Comparison of ENCODE assay signal across 23 cellular contexts in the genomic region with DNA sequence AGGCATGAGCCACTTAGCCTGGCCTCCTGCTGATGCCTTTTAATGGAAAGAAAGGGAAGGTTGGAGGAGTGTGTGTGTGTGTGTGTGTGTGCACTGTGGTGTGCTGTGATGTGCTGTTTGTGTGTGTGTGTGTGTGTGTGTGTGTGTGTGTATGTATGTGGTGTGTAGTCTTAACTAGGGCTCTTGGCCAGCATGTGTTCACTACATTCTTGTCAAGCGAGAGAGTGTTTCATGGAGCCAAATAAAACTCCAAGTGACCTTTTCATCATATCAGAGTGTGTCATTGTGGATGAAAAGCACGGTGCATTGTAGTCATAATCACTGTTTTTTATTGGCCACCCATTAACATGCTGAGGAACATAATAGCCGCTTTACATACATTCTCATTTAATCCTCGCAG. TPM values are rescaled to one million over a fixed set of nuclear protein-coding genes. Genes with fewer than 3 reads are reported as not detected.
DNase-seq lines count a peak whose midpoint lies in the region; TF ChIP-seq lines count a peak whose summit lies in the region.
"Had no signal": no experiment of that assay in that cellular context is flagged by ENCODE, and none has a peak within 500 bp of the region (broad histone marks: within the 10 kb centered on the region; RNA-seq: fewer than 3 reads in every experiment).

No MANE protein-coding gene starts in this region.

- H3K79me2 ChIP-seq in trophoblast cell (ENCODE audit: control insufficient read depth, insufficient read depth, low read length, poor library complexity) = no peaks in the 10 kb centered on the region
- H3K79me2 ChIP-seq: hepatocyte had no signal

- H3K36me3 ChIP-seq in HEK293 (ENCODE audit: control insufficient read depth in 2 of 2, insufficient read depth in 1 of 2, low read length in 2 of 2) (no peaks in the 10 kb centered on the region), trophoblast cell (ENCODE audit: control insufficient read depth in 1 of 2, insufficient read depth in 2 of 2, low read length in 2 of 2) (no peaks in the 10 kb centered on the region), ascending aorta (no peaks in the 10 kb centered on the region)

- H4K8ac ChIP-seq in trophoblast cell (ENCODE audit: low read depth, low read length) = no peak overlapping the region

- in situ Hi-C loops in SK-MEL-5 (cut with HindIII; ENCODE audit: low pct_unique_long_range_greater_than_20kb, low sequenced_read_pairs) = no loop called here

- DNase-seq in SK-MEL-5 (ENCODE audit: low read depth, low spot score) = peak; percentile 15
- DNase-seq in fibroblast of gingiva (ENCODE audit: low read depth) = peak; percentile 17
- DNase-seq in trophoblast cell = no peak
- no peak for DNase-seq in ascending aorta (ENCODE audit: low spot score in 2 of 2)
- no peak for DNase-seq in stimulated activated CD8-positive, alpha-beta memory T cell treated with anti-CD3 and anti-CD28 coated beads, Interleukin-4, amount 100 ng/mL, for 48 hours
- no peak for DNase-seq in nucleus accumbens (lab: John Stamatoyannopoulos, UW)
- DNase-seq: activated CD4-positive, alpha-beta T cell treated with anti-CD3 and anti-CD28 coated beads for 48 hours; activated naive CD4-positive, alpha-beta T cell treated with Interleukin-2 at 50 U/mL for 16 hours; activated T-cell treated with anti-CD3 and anti-CD28 coated beads, Interleukin-2, amount 50 U/mL, for 4 hours; amygdala; CD4-positive, alpha-beta memory T cell; KG1; midbrain; naive thymus-derived CD8-positive, alpha-beta T cell; NCI-H1436 treated with DMSO at 0.1 percent for 48 hours; NCI-H510A treated with DMSO at 0.1 percent for 48 hours; SK-N-SH; stimulated activated CD4-positive, alpha-beta T cell treated with anti-CD3 and anti-CD28 coated beads, Interleukin-4, amount 100 ng/mL, for 1 hour; stimulated activated naive B cell treated with anti-CD40 and anti-IgM and Interleukin-4, amounts not matched to agents 10 μg/mL and 1 μg/mL and 100 μg/mL, for 72 hours had no signal

- H4K91ac ChIP-seq in trophoblast cell (ENCODE audit: low read depth, low read length) = no peak overlapping the region

- H3K18ac ChIP-seq in trophoblast cell (ENCODE audit: low read length) = no peak overlapping the region

- POLR2A ChIA-PET in HEK293 (lab: Yijun Ruan, JAX) = no interaction called here

- H3K4me3 ChIP-seq in HEK293 (ENCODE audit: low read depth, low read length) (no peak overlapping the region), trophoblast cell (ENCODE audit: low read depth, low read length) (no peak overlapping the region), ascending aorta (no peak overlapping the region)
- H3K4me3 ChIP-seq: hepatocyte had no signal

- H3K4ac ChIP-seq in trophoblast cell (ENCODE audit: low read depth, low read length) = no peak overlapping the region

- intact Hi-C loops in ascending aorta (cut with DNase I) = no loop called here

- TF ChIP-seq CTCF in HEK293 (tag by site-specific recombination; IDR thresholded peaks at IDR 0.05) (no peak), ascending aorta (IDR thresholded peaks at IDR 0.05) (no peak)

- no peak overlapping the region for H3K27ac ChIP-seq in HEK293 (ENCODE audit: extremely low read depth, low read depth, low read length)
- H3K27ac ChIP-seq in trophoblast cell (ENCODE audit: low read depth, low read length) = no peak overlapping the region
- no peak overlapping the region for H3K27ac ChIP-seq in ascending aorta
- H3K27ac ChIP-seq: foreskin keratinocyte, hepatocyte, VCaP had no signal

- H2AK5ac ChIP-seq in trophoblast cell (ENCODE audit: low read length) = no peak overlapping the region

- H4K12ac ChIP-seq in trophoblast cell (ENCODE audit: low read depth, low read length) = no peak overlapping the region

- peak overlapping the region; percentile 6 for H3K14ac ChIP-seq in trophoblast cell (ENCODE audit: low read length)

- H2BK120ac ChIP-seq in trophoblast cell (ENCODE audit: insufficient read depth, low read length, poor library complexity) = no peak overlapping the region

- H3K4me1 ChIP-seq in HEK293 (ENCODE audit: control insufficient read depth, insufficient read depth, low read length) = no peaks in the 10 kb centered on the region
- H3K4me1 ChIP-seq in trophoblast cell (ENCODE audit: control insufficient read depth in 1 of 2, insufficient read depth in 2 of 2, low read length in 2 of 2) = no peaks in the 10 kb centered on the region
- peaks cover 0 to 6% of the 10 kb centered on the region in 2 donors for H3K4me1 ChIP-seq in ascending aorta

- H2BK5ac ChIP-seq in trophoblast cell (ENCODE audit: low read depth, low read length, poor library complexity) = no peak overlapping the region

- H3K4me2 ChIP-seq in trophoblast cell (ENCODE audit: low read length) = no peak overlapping the region
- H3K4me2 ChIP-seq: hepatocyte, SK-N-SH had no signal

- no peak overlapping the region for H2BK12ac ChIP-seq in trophoblast cell (ENCODE audit: low read length)

- H3K79me1 ChIP-seq in trophoblast cell (ENCODE audit: low read length) = no peaks in the 10 kb centered on the region

- no peak overlapping the region for H3K23ac ChIP-seq in trophoblast cell (ENCODE audit: low read length)

- no CpG with 5 or more reads among the region's 4 CpGs for WGBS in trophoblast cell (ENCODE audit: extremely low coverage, insufficient coverage, insufficient read length)

- H2AFZ ChIP-seq in trophoblast cell (ENCODE audit: insufficient read depth, low read length, poor library complexity) = no peak overlapping the region
- H2AFZ ChIP-seq: hepatocyte had no signal

- H3K27me3 ChIP-seq in trophoblast cell (ENCODE audit: insufficient read depth, low read length) = no peaks in the 10 kb centered on the region
- no peaks in the 10 kb centered on the region for H3K27me3 ChIP-seq in ascending aorta
- H3K27me3 ChIP-seq: foreskin keratinocyte, hepatocyte had no signal

- H3K9ac ChIP-seq in trophoblast cell (ENCODE audit: low read length) = no peak overlapping the region
- H3K9ac ChIP-seq: SK-N-SH had no signal

- CTCF ChIA-PET in HEK293 (lab: Yijun Ruan, JAX) = interaction anchor here (1.7 kb wide), 1 partner anchor 29 kb away, joined by 8 read pairs; no protein-coding TSS in a partner anchor

- H3K9me3 ChIP-seq in HEK293 (ENCODE audit: control insufficient read depth, insufficient read depth, low read depth, low read length) = no peaks in the 10 kb centered on the region
- H3K9me3 ChIP-seq in trophoblast cell (ENCODE audit: insufficient read depth, low read depth, low read length) = no peaks in the 10 kb centered on the region
- H3K9me3 ChIP-seq in ascending aorta = no peaks in the 10 kb centered on the region
- H3K9me3 ChIP-seq: SK-N-SH had no signal

TF ChIP-seq in HEK293, 187 proteins besides CTCF, POLR2A, EP300 and RAD21 (continues in another document):
- TF ChIP-seq ZSCAN4 (tag by site-specific recombination; IDR thresholded peaks at IDR 0.05) (peak; percentile 98), KLF17 (tag by site-specific recombination; IDR thresholded peaks at IDR 0.05) (no peak)
- TF ChIP-seq, protein P1, sequence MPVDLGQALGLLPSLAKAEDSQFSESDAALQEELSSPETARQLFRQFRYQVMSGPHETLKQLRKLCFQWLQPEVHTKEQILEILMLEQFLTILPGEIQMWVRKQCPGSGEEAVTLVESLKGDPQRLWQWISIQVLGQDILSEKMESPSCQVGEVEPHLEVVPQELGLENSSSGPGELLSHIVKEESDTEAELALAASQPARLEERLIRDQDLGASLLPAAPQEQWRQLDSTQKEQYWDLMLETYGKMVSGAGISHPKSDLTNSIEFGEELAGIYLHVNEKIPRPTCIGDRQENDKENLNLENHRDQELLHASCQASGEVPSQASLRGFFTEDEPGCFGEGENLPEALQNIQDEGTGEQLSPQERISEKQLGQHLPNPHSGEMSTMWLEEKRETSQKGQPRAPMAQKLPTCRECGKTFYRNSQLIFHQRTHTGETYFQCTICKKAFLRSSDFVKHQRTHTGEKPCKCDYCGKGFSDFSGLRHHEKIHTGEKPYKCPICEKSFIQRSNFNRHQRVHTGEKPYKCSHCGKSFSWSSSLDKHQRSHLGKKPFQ (tag by site-specific recombination; IDR thresholded peaks at IDR 0.05) = peak; percentile 33; the same call in 1 of the 2 replicates
- TF ChIP-seq, protein P2, sequence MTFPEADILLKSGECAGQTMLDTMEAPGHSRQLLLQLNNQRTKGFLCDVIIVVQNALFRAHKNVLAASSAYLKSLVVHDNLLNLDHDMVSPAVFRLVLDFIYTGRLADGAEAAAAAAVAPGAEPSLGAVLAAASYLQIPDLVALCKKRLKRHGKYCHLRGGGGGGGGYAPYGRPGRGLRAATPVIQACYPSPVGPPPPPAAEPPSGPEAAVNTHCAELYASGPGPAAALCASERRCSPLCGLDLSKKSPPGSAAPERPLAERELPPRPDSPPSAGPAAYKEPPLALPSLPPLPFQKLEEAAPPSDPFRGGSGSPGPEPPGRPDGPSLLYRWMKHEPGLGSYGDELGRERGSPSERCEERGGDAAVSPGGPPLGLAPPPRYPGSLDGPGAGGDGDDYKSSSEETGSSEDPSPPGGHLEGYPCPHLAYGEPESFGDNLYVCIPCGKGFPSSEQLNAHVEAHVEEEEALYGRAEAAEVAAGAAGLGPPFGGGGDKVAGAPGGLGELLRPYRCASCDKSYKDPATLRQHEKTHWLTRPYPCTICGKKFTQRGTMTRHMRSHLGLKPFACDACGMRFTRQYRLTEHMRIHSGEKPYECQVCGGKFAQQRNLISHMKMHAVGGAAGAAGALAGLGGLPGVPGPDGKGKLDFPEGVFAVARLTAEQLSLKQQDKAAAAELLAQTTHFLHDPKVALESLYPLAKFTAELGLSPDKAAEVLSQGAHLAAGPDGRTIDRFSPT (tag by site-specific recombination; IDR thresholded peaks at IDR 0.05) = peak; percentile 52; the same call in 1 of the 2 replicates

RNA-seq across cellular contexts. Expression of gene BHLHE40, which starts 30.8 kb away (rescaled TPM):
- total RNA-seq in SK-MEL-5 (2014; rRNA removed; shearing (Covaris generic)) = 61.3 and 81.0 TPM in 2 replicates
- 114 and 135 TPM in 2 replicates for polyA plus RNA-seq in SK-MEL-5 (2015; cell fraction: cytosol; rRNA removed)
- 98.2 and 128 TPM in 2 replicates for polyA plus RNA-seq in SK-MEL-5 (2015; cell fraction: nucleus; rRNA removed)
- 173 and 187 TPM in 2 replicates for polyA plus RNA-seq in trophoblast cell (2013)
- total RNA-seq in ascending aorta = 52.2 TPM

Comparison
In these comparisons a context has a peak if more than half of its experiments do, and no peak if none do; other contexts are left out.
1. DNase-seq: peak in SK-MEL-5 (single experiment) and fibroblast of gingiva (single experiment); none in trophoblast cell (0 of 2), ascending aorta (0 of 2), stimulated activated CD8-positive, alpha-beta memory T cell treated with anti-CD3 and anti-CD28 coated beads, Interleukin-4, amount 100 ng/mL, for 48 hours (single experiment) and nucleus accumbens (0 of 56).